22 cellular contexts compared by ENCODE assay signal in genomic region chr7:105216786-105217185, GRCh38.
"Had no signal": no experiment of that assay in that cellular context is flagged by ENCODE, and none has a peak within 500 bp of the region (broad histone marks: within the 10 kb centered on the region; RNA-seq: fewer than 3 reads in every experiment).

No MANE protein-coding gene starts in this region.

- H3K4me2 ChIP-seq: neural progenitor cell had no signal

- H3K27ac Mint-ChIP-seq: activated B cell treated with CpG ODN at 0.5 μM for 24 hours; activated CD8-positive, alpha-beta T cell treated with anti-CD3 and anti-CD28 coated beads for 36 hours; activated naive CD4-positive, alpha-beta T cell treated with anti-CD3 and anti-CD28 coated beads for 36 hours; brain; endodermal cell; neural progenitor cell had no signal

- H3K27me3 ChIP-seq: colonic mucosa, neural progenitor cell, transverse colon, uterus had no signal

- H3K27me3 Mint-ChIP-seq: activated B cell treated with CpG ODN at 0.5 μM for 24 hours; activated CD8-positive, alpha-beta T cell treated with anti-CD3 and anti-CD28 coated beads for 36 hours; brain; naive thymus-derived CD4-positive, alpha-beta T cell had no signal

- H3K9me3 Mint-ChIP-seq: activated B cell treated with CpG ODN at 0.5 μM for 24 hours; activated CD8-positive, alpha-beta T cell treated with anti-CD3 and anti-CD28 coated beads for 36 hours; activated naive CD4-positive, alpha-beta T cell treated with anti-CD3 and anti-CD28 coated beads for 36 hours; endodermal cell had no signal

- H3K27ac ChIP-seq: colonic mucosa, neural progenitor cell, prostate gland, transverse colon, uterus had no signal

- ATAC-seq: activated CD8-positive, alpha-beta T cell treated with anti-CD3 and anti-CD28 coated beads for 36 hours; naive thymus-derived CD4-positive, alpha-beta T cell; right cardiac atrium had no signal

- H3K9me3 ChIP-seq: colonic mucosa, prostate gland, transverse colon, uterus had no signal

- DNase-seq: activated B cell treated with CpG ODN at 0.5 μM for 24 hours; activated CD4-positive, alpha-beta T cell treated with anti-CD3 and anti-CD28 coated beads for 4 hours; activated CD8-positive, alpha-beta T cell treated with anti-CD3 and anti-CD28 coated beads for 36 hours; activated naive CD4-positive, alpha-beta T cell treated with anti-CD3 and anti-CD28 coated beads for 36 hours; activated T-cell treated with anti-CD3 and anti-CD28 coated beads, Interleukin-2, amount 50 U/mL, for 1 hour; central memory CD4-positive, alpha-beta T cell; colonic mucosa; endodermal cell; foreskin melanocyte; glutamatergic neuron; hypothalamus; mesenchymal stem cell; naive thymus-derived CD4-positive, alpha-beta T cell; right cardiac atrium; stimulated activated CD4-positive, alpha-beta T cell treated with anti-CD3 and anti-CD28 coated beads, Interleukin-2, amount 100 ng/mL, for 24 hours; stimulated activated naive CD4-positive, alpha-beta T cell treated with Interleukin-2 at 50 U/mL for 16 hours; substantia nigra; transverse colon; uterus had no signal

- H3K4me3 Mint-ChIP-seq: activated B cell treated with CpG ODN at 0.5 μM for 24 hours; activated CD8-positive, alpha-beta T cell treated with anti-CD3 and anti-CD28 coated beads for 36 hours; activated naive CD4-positive, alpha-beta T cell treated with anti-CD3 and anti-CD28 coated beads for 36 hours; brain; endodermal cell; naive thymus-derived CD4-positive, alpha-beta T cell; neural progenitor cell had no signal

- H2AFZ ChIP-seq: neural progenitor cell had no signal

- H3K9ac ChIP-seq: neural progenitor cell had no signal

- H3K4me1 ChIP-seq: colonic mucosa, prostate gland, uterus had no signal
